In genomic region chr2:37364351-37364750, GRCh38 we compare ENCODE assay signal across 1 cellular context.
TF ChIP-seq lines count a peak whose summit lies in the region.

No MANE protein-coding gene starts in this region.

TF ChIP-seq in HepG2, 621 proteins besides CTCF, POLR2A, EP300 and RAD21:
- TF ChIP-seq PAWR (CRISPR knock-in tag; IDR thresholded peaks at IDR 0.05; ENCODE audit: borderline replicate concordance) (no peak), ZHX2 (IDR thresholded peaks at IDR 0.05; ENCODE audit: low read depth) (no peak), ZHX2 (CRISPR knock-in tag; IDR thresholded peaks at IDR 0.05; ENCODE audit: borderline replicate concordance) (no peak), NFYB (CRISPR knock-in tag; IDR thresholded peaks at IDR 0.05) (no peak), ZNF10 (CRISPR knock-in tag; IDR thresholded peaks at IDR 0.05; ENCODE audit: borderline replicate concordance, low read depth) (no peak), UBTF (CRISPR knock-in tag; IDR thresholded peaks at IDR 0.05) (no peak), MEIS2 (CRISPR knock-in tag; IDR thresholded peaks at IDR 0.05) (no peak), CBX1 (IDR thresholded peaks at IDR 0.05; ENCODE audit: low read depth) (no peak), ZBED4 (CRISPR knock-in tag; IDR thresholded peaks at IDR 0.05; ENCODE audit: borderline replicate concordance) (no peak), ZNF263 (CRISPR knock-in tag; IDR thresholded peaks at IDR 0.05) (no peak), HNF4A (CRISPR knock-in tag; IDR thresholded peaks at IDR 0.05) (no peak), ZFP82 (CRISPR knock-in tag; IDR thresholded peaks at IDR 0.05; ENCODE audit: borderline replicate concordance) (no peak), TOPORS (CRISPR knock-in tag; IDR thresholded peaks at IDR 0.05) (no peak), JDP2 (CRISPR knock-in tag; IDR thresholded peaks at IDR 0.05; ENCODE audit: borderline replicate concordance) (no peak), ZNF720 (CRISPR knock-in tag; IDR thresholded peaks at IDR 0.05) (no peak), NFRKB (IDR thresholded peaks at IDR 0.05) (no peak), RORA (CRISPR knock-in tag; IDR thresholded peaks at IDR 0.05) (no peak), PHB2 (IDR thresholded peaks at IDR 0.05; ENCODE audit: partially characterized antibody) (no peak), CEBPG (CRISPR knock-in tag; IDR thresholded peaks at IDR 0.05) (no peak), RBM22 (optimal IDR thresholded peaks at IDR 0.05; ENCODE audit: low read length) (no peak), ZNF7 (CRISPR knock-in tag; IDR thresholded peaks at IDR 0.05) (no peak)
